8 cellular contexts compared by ENCODE assay signal in genomic region chr20:8394308-8394945, GRCh38.
DNase-seq lines count a peak whose midpoint lies in the region; ATAC-seq and TF ChIP-seq lines count a peak whose summit lies in the region.

No MANE protein-coding gene starts in this region.

- no peaks in the 10 kb centered on the region for H3K9me3 Mint-ChIP-seq in activated T-helper 1 cell treated with anti-CD3 and anti-CD28 coated beads, Interleukin-12 subunit alpha, Interleukin-12 subunit beta, Interleukin-2, Interleukin-4 antibody, amounts not matched to agents 30 ng/mL and 10 ng/mL and 1 ng/mL, durations not matched to agents 14 hours and 24 hours and 36 hours

- ATAC-seq in GM19467 (IDR thresholded peaks at IDR 0.05; ENCODE audit: unreplicated experiment) (peak; percentile 53), HG03342 (IDR thresholded peaks at IDR 0.05; ENCODE audit: unreplicated experiment) (peak; percentile 83), left ventricle myocardium superior (no peak)

- peaks cover 9% of the 10 kb centered on the region for H3K4me1 Mint-ChIP-seq in activated T-helper 1 cell treated with anti-CD3 and anti-CD28 coated beads, Interleukin-12 subunit alpha, Interleukin-12 subunit beta, Interleukin-2, Interleukin-4 antibody, amounts not matched to agents 30 ng/mL and 10 ng/mL and 1 ng/mL, durations not matched to agents 14 hours and 24 hours and 36 hours (ENCODE audit: low read depth)

- peaks cover 2% of the 10 kb centered on the region for H3K27me3 Mint-ChIP-seq in activated T-helper 1 cell treated with anti-CD3 and anti-CD28 coated beads, Interleukin-12 subunit alpha, Interleukin-12 subunit beta, Interleukin-2, Interleukin-4 antibody, amounts not matched to agents 30 ng/mL and 10 ng/mL and 1 ng/mL, durations not matched to agents 14 hours and 24 hours and 36 hours (ENCODE audit: insufficient read depth)

- no peak overlapping the region for H3K27ac Mint-ChIP-seq in activated T-helper 1 cell treated with anti-CD3 and anti-CD28 coated beads, Interleukin-12 subunit alpha, Interleukin-12 subunit beta, Interleukin-2, Interleukin-4 antibody, amounts not matched to agents 30 ng/mL and 10 ng/mL and 1 ng/mL, durations not matched to agents 14 hours and 24 hours and 36 hours

- H3K4me3 Mint-ChIP-seq in activated T-helper 1 cell treated with anti-CD3 and anti-CD28 coated beads, Interleukin-12 subunit alpha, Interleukin-12 subunit beta, Interleukin-2, Interleukin-4 antibody, amounts not matched to agents 30 ng/mL and 10 ng/mL and 1 ng/mL, durations not matched to agents 14 hours and 24 hours and 36 hours = no peak overlapping the region

- intact Hi-C loops in left ventricle myocardium superior (cut with micrococcal nuclease) = loop anchor here (10.0 kb wide), 2 partner anchors 260 to 350 kb away; partner anchors contain the start of gene PLCB1
- intact Hi-C loops in activated T-helper 1 cell treated with anti-CD3 and anti-CD28 coated beads, Interleukin-12 subunit alpha, Interleukin-12 subunit beta, Interleukin-2, Interleukin-4 antibody, amounts not matched to agents 30 ng/mL and 10 ng/mL and 1 ng/mL, durations not matched to agents 14 hours and 24 hours and 36 hours (cut with micrococcal nuclease) = loop anchor here (10.0 kb wide), 1 partner anchor 270 kb away; no protein-coding TSS in a partner anchor

- H3K36me3 Mint-ChIP-seq in activated T-helper 1 cell treated with anti-CD3 and anti-CD28 coated beads, Interleukin-12 subunit alpha, Interleukin-12 subunit beta, Interleukin-2, Interleukin-4 antibody, amounts not matched to agents 30 ng/mL and 10 ng/mL and 1 ng/mL, durations not matched to agents 14 hours and 24 hours and 36 hours (ENCODE audit: low read depth) = no peaks in the 10 kb centered on the region

- no peak for TF ChIP-seq CTCF in astrocyte of the spinal cord (IDR thresholded peaks at IDR 0.05; ENCODE audit: low read depth, low read length)

- DNase-seq in CD1c-positive myeloid dendritic cell (ENCODE audit: extremely low spot score) (peak; percentile 75), astrocyte of the spinal cord (ENCODE audit: low read depth, low spot score) (peak; percentile 41), NCI-H82 (lab: John Stamatoyannopoulos, UW) (no peak), left ventricle myocardium superior (no peak)
- DNase-seq in activated T-helper 1 cell treated with anti-CD3 and anti-CD28 coated beads, Interleukin-12 subunit alpha, Interleukin-12 subunit beta, Interleukin-2, Interleukin-4 antibody, amounts not matched to agents 30 ng/mL and 10 ng/mL and 1 ng/mL, durations not matched to agents 14 hours and 24 hours and 36 hours (ENCODE audit: low spot score) = no peak
- DNase-seq in activated CD4-positive, alpha-beta T cell treated with anti-CD3 and anti-CD28 coated beads for 4 hours = no peak

- H3K4me3 ChIP-seq in astrocyte of the spinal cord (ENCODE audit: low read depth, low read length) = no peak overlapping the region

- in situ Hi-C loops in astrocyte of the spinal cord (cut with HindIII; ENCODE audit: low sequenced_read_pairs) = no loop called here

Comparison
In these comparisons a context has a peak if more than half of its experiments do, and no peak if none do; other contexts are left out.
1. DNase-seq: peak in CD1c-positive myeloid dendritic cell (single experiment) and astrocyte of the spinal cord (single experiment); none in NCI-H82 (single experiment), left ventricle myocardium superior (single experiment), activated T-helper 1 cell treated with anti-CD3 and anti-CD28 coated beads, Interleukin-12 subunit alpha, Interleukin-12 subunit beta, Interleukin-2, Interleukin-4 antibody, amounts not matched to agents 30 ng/mL and 10 ng/mL and 1 ng/mL, durations not matched to agents 14 hours and 24 hours and 36 hours (single experiment) and activated CD4-positive, alpha-beta T cell treated with anti-CD3 and anti-CD28 coated beads for 4 hours (0 of 2).